In genomic region chr1:18716785-18717678, GRCh38 we compare ENCODE assay signal across 29 cellular contexts.
A peak's percentile ranks its signal among the peaks of the same experiment; 100 is the strongest.
DNase-seq lines count a peak whose midpoint lies in the region; ATAC-seq, FAIRE-seq and TF ChIP-seq lines count a peak whose summit lies in the region.
"Had no signal": no experiment of that assay in that cellular context is flagged by ENCODE, and none has a peak within 500 bp of the region (broad histone marks: within the 10 kb centered on the region; RNA-seq: fewer than 3 reads in every experiment).

No MANE protein-coding gene starts in this region.

- H3K27ac Mint-ChIP-seq in GM23338 = no peak overlapping the region
- H3K27ac Mint-ChIP-seq in astrocyte (ENCODE audit: unreplicated experiment) = no peak overlapping the region
- no peak overlapping the region for H3K27ac Mint-ChIP-seq in neural progenitor cell
- no peak overlapping the region for H3K27ac Mint-ChIP-seq in activated CD8-positive, alpha-beta T cell treated with anti-CD3 and anti-CD28 coated beads for 36 hours
- H3K27ac Mint-ChIP-seq: activated CD4-positive, alpha-beta memory T cell treated with anti-CD3 and anti-CD28 coated beads for 36 hours; CD8-positive, alpha-beta memory T cell; stimulated activated naive CD8-positive, alpha-beta T cell treated with anti-CD3 and anti-CD28 coated beads, Interleukin-15, Interleukin-2, amounts not matched to agents 100 ng/mL and 50 ng/mL, for 24 hours had no signal

- H3K27me3 ChIP-seq in GM23338 (ENCODE audit: insufficient read depth) (peaks cover 59% of the 10 kb centered on the region), astrocyte (ENCODE audit: insufficient read depth, low read length) (peaks cover 20% of the 10 kb centered on the region), iPS-15b (ENCODE audit: control insufficient read depth, insufficient read depth, low read length) (peaks cover 60% of the 10 kb centered on the region), neural progenitor cell (peaks cover 98% of the 10 kb centered on the region)

- H3F3A ChIP-seq in GM23338 (replicated peaks; ENCODE audit: low read depth) (no peaks in the 10 kb centered on the region), neural progenitor cell (ENCODE audit: low read depth) (peaks cover 5% of the 10 kb centered on the region)

- H3K4me2 ChIP-seq in GM23338 (peak overlapping the region; percentile 93), astrocyte (ENCODE audit: low read length) (no peak overlapping the region), neural progenitor cell (peak overlapping the region; percentile 88)

- intact Hi-C loops in activated CD8-positive, alpha-beta T cell treated with anti-CD3 and anti-CD28 coated beads for 36 hours (cut with micrococcal nuclease) = no loop called here

- DNase-seq in GM23338 (ENCODE audit: low spot score) = peak; percentile 46
- DNase-seq in astrocyte (ENCODE audit: low read depth) = no peak
- peak; percentile 63 for DNase-seq in neural progenitor cell (ENCODE audit: low spot score)
- DNase-seq in kidney glomerular epithelial cell (lab: John Stamatoyannopoulos, UW) = no peak
- DNase-seq in NCI-H1694 treated with DMSO at 0.1 percent for 48 hours (lab: John Stamatoyannopoulos, UW) = no peak
- no peak for DNase-seq in SW480 (ENCODE audit: low spot score)
- DNase-seq in activated CD8-positive, alpha-beta T cell treated with anti-CD3 and anti-CD28 coated beads for 36 hours = no peak
- DNase-seq: activated CD4-positive, alpha-beta memory T cell treated with anti-CD3 and anti-CD28 coated beads for 36 hours; activated CD4-positive, CD25-positive, alpha-beta regulatory T cell; activated naive CD4-positive, alpha-beta T cell treated with Interleukin-2 at 50 U/mL for 16 hours; amygdala; CD8-positive, alpha-beta memory T cell; DMS53; effector CD4-positive, alpha-beta T cell; esophagus squamous epithelium; Kasumi-1; NCI-H2029; NCI-H446; psoas muscle; small intestine; stimulated activated CD4-positive, alpha-beta T cell treated with anti-CD3 and anti-CD28 coated beads, Interleukin-2, amount 100 ng/mL, for 48 hours; transverse colon had no signal

- H3K27ac ChIP-seq in GM23338 (ENCODE audit: low read depth) (no peak overlapping the region), astrocyte (ENCODE audit: low read depth, low read length) (no peak overlapping the region), neural progenitor cell (no peak overlapping the region)
- H3K27ac ChIP-seq: esophagus squamous epithelium, psoas muscle, transverse colon had no signal

- no peaks in the 10 kb centered on the region; the same call in 2 of the 3 replicates for H3K36me3 Mint-ChIP-seq in GM23338 (ENCODE audit: low read depth)
- H3K36me3 Mint-ChIP-seq in astrocyte (ENCODE audit: low read depth, unreplicated experiment) = no peaks in the 10 kb centered on the region
- no peaks in the 10 kb centered on the region for H3K36me3 Mint-ChIP-seq in neural progenitor cell
- H3K36me3 Mint-ChIP-seq in activated CD8-positive, alpha-beta T cell treated with anti-CD3 and anti-CD28 coated beads for 36 hours (ENCODE audit: low read depth) = no peaks in the 10 kb centered on the region
- H3K36me3 Mint-ChIP-seq: activated CD4-positive, alpha-beta memory T cell treated with anti-CD3 and anti-CD28 coated beads for 36 hours had no signal

- H3K36me3 ChIP-seq in GM23338 (ENCODE audit: insufficient read depth) (no peaks in the 10 kb centered on the region), astrocyte (ENCODE audit: insufficient read depth, low read length) (no peaks in the 10 kb centered on the region), iPS-15b (ENCODE audit: control insufficient read depth, insufficient read depth, low read length) (no peaks in the 10 kb centered on the region), neural progenitor cell (no peaks in the 10 kb centered on the region)
- H3K36me3 ChIP-seq: esophagus squamous epithelium, transverse colon had no signal

- no peak overlapping the region for H3K9ac ChIP-seq in astrocyte (ENCODE audit: low read length)
- no peak overlapping the region for H3K9ac ChIP-seq in iPS-15b (ENCODE audit: low read depth, low read length)
- no peak overlapping the region for H3K9ac ChIP-seq in neural progenitor cell

- ATAC-seq in GM23338 = peak; percentile 65
- ATAC-seq in activated CD8-positive, alpha-beta T cell treated with anti-CD3 and anti-CD28 coated beads for 36 hours = no peak
- ATAC-seq: GM12878, psoas muscle had no signal

- no peak for FAIRE-seq in astrocyte (lab: Jason Lieb, UNC)
- FAIRE-seq: GM12878, H54, keratinocyte, RCC 7860, small intestine had no signal

- H3K9me2 ChIP-seq in GM23338 (ENCODE audit: insufficient read depth) = no peaks in the 10 kb centered on the region

- H3K4me1 Mint-ChIP-seq in GM23338 (peaks cover 8% of the 10 kb centered on the region), astrocyte (ENCODE audit: low read depth, unreplicated experiment) (peaks cover 4% of the 10 kb centered on the region), neural progenitor cell (peaks cover 14% of the 10 kb centered on the region)
- H3K4me1 Mint-ChIP-seq in activated CD8-positive, alpha-beta T cell treated with anti-CD3 and anti-CD28 coated beads for 36 hours (ENCODE audit: low read depth) = peaks cover 7% of the 10 kb centered on the region
- H3K4me1 Mint-ChIP-seq: central memory CD8-positive, alpha-beta T cell had no signal

- H2AFZ ChIP-seq in GM23338 (peak overlapping the region; percentile 98), astrocyte (ENCODE audit: low read depth, low read length) (no peak overlapping the region), neural progenitor cell (replicated peaks) (peak overlapping the region; percentile 70)

- H3K27me3 Mint-ChIP-seq in GM23338 (ENCODE audit: insufficient read depth, low read depth, poor library complexity) (peaks cover 50% of the 10 kb centered on the region), astrocyte (ENCODE audit: low read depth, unreplicated experiment) (peaks cover 89% of the 10 kb centered on the region), neural progenitor cell (ENCODE audit: insufficient read depth, low read depth) (peaks cover 26% of the 10 kb centered on the region)
- H3K27me3 Mint-ChIP-seq in activated CD8-positive, alpha-beta T cell treated with anti-CD3 and anti-CD28 coated beads for 36 hours = peaks cover 54% of the 10 kb centered on the region

- H4K20me1 ChIP-seq in GM23338 (replicated peaks; ENCODE audit: insufficient read depth) (no peaks in the 10 kb centered on the region), astrocyte (ENCODE audit: insufficient read depth, low read length) (no peaks in the 10 kb centered on the region), neural progenitor cell (ENCODE audit: low read depth) (peaks cover 13% of the 10 kb centered on the region)

- H3K79me2 ChIP-seq in GM23338 (replicated peaks; ENCODE audit: insufficient read depth) (no peaks in the 10 kb centered on the region), astrocyte (ENCODE audit: insufficient read depth, low read length) (no peaks in the 10 kb centered on the region), neural progenitor cell (ENCODE audit: low read depth) (no peaks in the 10 kb centered on the region)

- H3K9me3 ChIP-seq in astrocyte (ENCODE audit: insufficient read depth, low read depth, low read length) (no peaks in the 10 kb centered on the region), iPS-15b (ENCODE audit: control insufficient read depth, insufficient read depth, low read length) (no peaks in the 10 kb centered on the region), neural progenitor cell (ENCODE audit: low read depth) (no peaks in the 10 kb centered on the region)
- H3K9me3 ChIP-seq: esophagus squamous epithelium, psoas muscle, transverse colon had no signal

- H3K4me3 ChIP-seq in GM23338 (peak overlapping the region; percentile 69), astrocyte (ENCODE audit: insufficient read depth, low read depth, low read length) (no peak overlapping the region), iPS-15b (ENCODE audit: low read depth, low read length) (peak overlapping the region; percentile 43), neural progenitor cell (peak overlapping the region; percentile 63)
- H3K4me3 ChIP-seq: GM12878, psoas muscle, transverse colon had no signal

- peak overlapping the region; percentile 75 for H3K4me3 Mint-ChIP-seq in GM23338
- H3K4me3 Mint-ChIP-seq in astrocyte (ENCODE audit: unreplicated experiment) = peak overlapping the region; percentile 66
- H3K4me3 Mint-ChIP-seq in neural progenitor cell = peak overlapping the region; percentile 84
- H3K4me3 Mint-ChIP-seq in activated CD8-positive, alpha-beta T cell treated with anti-CD3 and anti-CD28 coated beads for 36 hours = no peak overlapping the region
- H3K4me3 Mint-ChIP-seq: activated CD4-positive, alpha-beta memory T cell treated with anti-CD3 and anti-CD28 coated beads for 36 hours; CD8-positive, alpha-beta memory T cell; central memory CD8-positive, alpha-beta T cell; stimulated activated naive CD8-positive, alpha-beta T cell treated with anti-CD3 and anti-CD28 coated beads, Interleukin-15, Interleukin-2, amounts not matched to agents 100 ng/mL and 50 ng/mL, for 24 hours had no signal

- TF ChIP-seq CTCF in GM23338 (conservative IDR thresholded peaks at IDR 0.05; ENCODE audit: low read depth in 2 of 2) (no peak), astrocyte (IDR thresholded peaks at IDR 0.05; ENCODE audit: insufficient read depth, low read depth, low read length) (no peak), neural progenitor cell (IDR thresholded peaks at IDR 0.05) (no peak)
- TF ChIP-seq CTCF in activated CD8-positive, alpha-beta T cell treated with anti-CD3 and anti-CD28 coated beads for 36 hours (IDR thresholded peaks at IDR 0.05) = no peak

- H3K4me1 ChIP-seq in GM23338 (ENCODE audit: insufficient read depth) (peaks cover 10% of the 10 kb centered on the region; the same call in 1 of the 2 replicates), astrocyte (ENCODE audit: insufficient read depth, low read length) (no peaks in the 10 kb centered on the region), iPS-15b (ENCODE audit: control insufficient read depth, insufficient read depth, low read length) (no peaks in the 10 kb centered on the region), neural progenitor cell (peaks cover 14% of the 10 kb centered on the region)
- H3K4me1 ChIP-seq: psoas muscle, transverse colon had no signal

- CTCF ChIA-PET in activated CD8-positive, alpha-beta T cell treated with anti-CD3 and anti-CD28 coated beads for 36 hours (lab: Charles Lee) = no interaction called here

- H3K9me3 Mint-ChIP-seq in GM23338 = no peaks in the 10 kb centered on the region; the same call in 2 of the 3 replicates
- H3K9me3 Mint-ChIP-seq in astrocyte (ENCODE audit: unreplicated experiment) = no peaks in the 10 kb centered on the region
- no peaks in the 10 kb centered on the region for H3K9me3 Mint-ChIP-seq in neural progenitor cell
- no peaks in the 10 kb centered on the region for H3K9me3 Mint-ChIP-seq in activated CD8-positive, alpha-beta T cell treated with anti-CD3 and anti-CD28 coated beads for 36 hours
- H3K9me3 Mint-ChIP-seq: activated CD4-positive, alpha-beta memory T cell treated with anti-CD3 and anti-CD28 coated beads for 36 hours; CD8-positive, alpha-beta memory T cell; central memory CD8-positive, alpha-beta T cell; stimulated activated naive CD8-positive, alpha-beta T cell treated with anti-CD3 and anti-CD28 coated beads, Interleukin-15, Interleukin-2, amounts not matched to agents 100 ng/mL and 50 ng/mL, for 24 hours had no signal

- POLR2A ChIA-PET in activated CD8-positive, alpha-beta T cell treated with anti-CD3 and anti-CD28 coated beads for 36 hours (lab: Charles Lee) = no interaction called here

TF ChIP-seq in GM23338, 12 proteins besides CTCF, POLR2A, EP300 and RAD21 (continues in another document):
- peak; percentile 63 for TF ChIP-seq EZH2 (IDR thresholded peaks at IDR 0.05; ENCODE audit: low read depth, unreplicated experiment)

Comparison
In these comparisons a context has a peak if more than half of its experiments do, and no peak if none do; other contexts are left out.
1. DNase-seq: peak in GM23338 (single experiment) and neural progenitor cell (single experiment); none in astrocyte (single experiment), kidney glomerular epithelial cell (single experiment), NCI-H1694 treated with DMSO at 0.1 percent for 48 hours (single experiment), SW480 (single experiment) and activated CD8-positive, alpha-beta T cell treated with anti-CD3 and anti-CD28 coated beads for 36 hours (single experiment).